22 cellular contexts compared by ENCODE assay signal in the genomic region with DNA sequence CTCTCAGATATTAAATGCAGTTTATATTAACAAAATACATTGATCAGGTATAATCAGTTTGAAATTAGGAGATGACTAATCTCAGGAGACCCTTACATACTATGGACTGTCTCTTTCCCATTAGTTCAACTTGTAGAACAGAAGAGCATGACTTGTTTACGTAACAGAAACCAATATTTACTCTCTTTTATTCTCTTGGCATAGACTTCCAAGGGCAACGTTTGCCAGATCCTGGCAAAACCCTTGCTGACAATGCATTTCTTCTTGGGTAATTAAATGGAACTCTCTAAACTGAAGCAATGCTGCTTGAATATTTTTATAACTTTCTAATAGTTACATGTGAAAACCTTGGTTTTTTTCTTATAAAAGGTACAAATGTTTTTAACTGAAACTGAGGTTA.
DNase-seq lines count a peak whose midpoint lies in the region; ATAC-seq and TF ChIP-seq lines count a peak whose summit lies in the region.
"Had no signal": no experiment of that assay in that cellular context is flagged by ENCODE, and none has a peak within 500 bp of the region (broad histone marks: within the 10 kb centered on the region; RNA-seq: fewer than 3 reads in every experiment).

No MANE protein-coding gene starts in this region.

- peak; percentile 91 for DNase-seq in LNCaP clone FGC (ENCODE audit: low read depth)
- peak; percentile 75 for DNase-seq in NCI-H345 (lab: John Stamatoyannopoulos, UW)
- DNase-seq in pons (ENCODE audit: low spot score): peak; percentile 11
- no peak for DNase-seq in stimulated activated effector memory CD8-positive, alpha-beta T cell treated with anti-CD3 and anti-CD28 coated beads, Interleukin-12 subunit alpha, Interleukin-12 subunit beta, amount 100 ng/mL, for 72 hours (ENCODE audit: low spot score in 2 of 2)
- no peak for DNase-seq in activated T-cell treated with anti-CD3 and anti-CD28 coated beads for 4 hours
- DNase-seq in CD4-positive, alpha-beta T cell: no peak
- DNase-seq: activated CD4-positive, alpha-beta T cell treated with anti-CD3 and anti-CD28 coated beads for 36 hours; activated effector memory CD4-positive, alpha-beta T cell treated with anti-CD3 and anti-CD28 coated beads, Interleukin-2, amount 50 U/mL, for 16 hours; activated naive CD8-positive, alpha-beta T cell treated with anti-CD3 and anti-CD28 coated beads for 36 hours; aorta; cortex of kidney; foreskin melanocyte; NCI-H1417 treated with DMSO at 0.1 percent for 48 hours; NCI-H82; stimulated activated CD4-positive, alpha-beta T cell treated with anti-CD3 and anti-CD28 coated beads, Interleukin-15, amount 100 ng/mL, for 24 hours; stimulated activated naive CD4-positive, alpha-beta T cell treated with Interleukin-2 at 50 U/mL for 16 hours had no signal

- no peak for ATAC-seq in stimulated activated effector memory CD8-positive, alpha-beta T cell treated with anti-CD3 and anti-CD28 coated beads, Interleukin-12 subunit alpha, Interleukin-12 subunit beta, amount 100 ng/mL, for 72 hours
- no peak for ATAC-seq in CD4-positive, alpha-beta T cell (ENCODE audit: poor library complexity)
- ATAC-seq: activated CD4-positive, alpha-beta T cell treated with anti-CD3 and anti-CD28 coated beads for 36 hours had no signal

- TF ChIP-seq CTCF in LNCaP clone FGC (IDR thresholded peaks at IDR 0.05; ENCODE audit: control insufficient read depth, extremely low read depth, insufficient read depth): no peak
- TF ChIP-seq CTCF in brain (conservative IDR thresholded peaks at IDR 0.05): no peak
- TF ChIP-seq CTCF in CD4-positive, alpha-beta T cell (IDR thresholded peaks at IDR 0.05): no peak

- H3K27ac ChIP-seq in CD4-positive, alpha-beta T cell (ENCODE audit: low read depth, low read length): no peak overlapping the region
- H3K27ac ChIP-seq: C4-2B, esophagus muscularis mucosa had no signal

- no peak overlapping the region for H3K4me3 ChIP-seq in LNCaP clone FGC (ENCODE audit: low read depth, low read length)
- H3K4me3 ChIP-seq: esophagus muscularis mucosa had no signal

- intact Hi-C loops in CD4-positive, alpha-beta T cell (cut with DNase I, micrococcal nuclease): no loop called here

- H3K27me3 Mint-ChIP-seq in brain: no peaks in the 10 kb centered on the region
- H3K27me3 Mint-ChIP-seq in CD4-positive, alpha-beta T cell: peaks cover 5% of the 10 kb centered on the region
- H3K27me3 Mint-ChIP-seq: activated naive CD8-positive, alpha-beta T cell treated with anti-CD3 and anti-CD28 coated beads for 36 hours; IgD-negative memory B cell; memory B cell had no signal

- H3K27me3 ChIP-seq in CD4-positive, alpha-beta T cell (ENCODE audit: control insufficient read depth, insufficient read depth, low read length): no peaks in the 10 kb centered on the region
- H3K27me3 ChIP-seq: esophagus muscularis mucosa had no signal

- peak overlapping the region in 2 of 5 experiments; percentile 61 to 80 for H3K27ac Mint-ChIP-seq in brain
- no peak overlapping the region for H3K27ac Mint-ChIP-seq in stimulated activated effector memory CD8-positive, alpha-beta T cell treated with anti-CD3 and anti-CD28 coated beads, Interleukin-12 subunit alpha, Interleukin-12 subunit beta, amount 100 ng/mL, for 72 hours
- H3K27ac Mint-ChIP-seq in CD4-positive, alpha-beta T cell: no peak overlapping the region
- H3K27ac Mint-ChIP-seq: activated CD4-positive, alpha-beta T cell treated with anti-CD3 and anti-CD28 coated beads for 36 hours; activated naive CD8-positive, alpha-beta T cell treated with anti-CD3 and anti-CD28 coated beads for 36 hours; IgD-negative memory B cell; memory B cell had no signal

- no peaks in the 10 kb centered on the region for H3K36me3 Mint-ChIP-seq in brain
- no peaks in the 10 kb centered on the region for H3K36me3 Mint-ChIP-seq in stimulated activated effector memory CD8-positive, alpha-beta T cell treated with anti-CD3 and anti-CD28 coated beads, Interleukin-12 subunit alpha, Interleukin-12 subunit beta, amount 100 ng/mL, for 72 hours
- no peaks in the 10 kb centered on the region for H3K36me3 Mint-ChIP-seq in CD4-positive, alpha-beta T cell (ENCODE audit: low read depth)
- H3K36me3 Mint-ChIP-seq: activated naive CD8-positive, alpha-beta T cell treated with anti-CD3 and anti-CD28 coated beads for 36 hours; IgD-negative memory B cell; memory B cell had no signal

- peaks cover 0 to 14% (median 0%) of the 10 kb centered on the region in 5 experiments for H3K9me3 Mint-ChIP-seq in brain
- peaks cover 4% of the 10 kb centered on the region for H3K9me3 Mint-ChIP-seq in stimulated activated effector memory CD8-positive, alpha-beta T cell treated with anti-CD3 and anti-CD28 coated beads, Interleukin-12 subunit alpha, Interleukin-12 subunit beta, amount 100 ng/mL, for 72 hours
- no peaks in the 10 kb centered on the region for H3K9me3 Mint-ChIP-seq in CD4-positive, alpha-beta T cell
- H3K9me3 Mint-ChIP-seq: activated naive CD8-positive, alpha-beta T cell treated with anti-CD3 and anti-CD28 coated beads for 36 hours; memory B cell had no signal

- H3K4me3 Mint-ChIP-seq in brain: peak overlapping the region in 3 of 5 experiments; percentile 30 to 68 (median 58)
- H3K4me3 Mint-ChIP-seq in stimulated activated effector memory CD8-positive, alpha-beta T cell treated with anti-CD3 and anti-CD28 coated beads, Interleukin-12 subunit alpha, Interleukin-12 subunit beta, amount 100 ng/mL, for 72 hours: no peak overlapping the region
- H3K4me3 Mint-ChIP-seq in CD4-positive, alpha-beta T cell: no peak overlapping the region
- H3K4me3 Mint-ChIP-seq: activated CD4-positive, alpha-beta T cell treated with anti-CD3 and anti-CD28 coated beads for 36 hours; activated naive CD8-positive, alpha-beta T cell treated with anti-CD3 and anti-CD28 coated beads for 36 hours; IgD-negative memory B cell; memory B cell; neural crest cell had no signal

- CTCF ChIA-PET in CD4-positive, alpha-beta T cell (lab: Charles Lee): no interaction called here

- POLR2A ChIA-PET in CD4-positive, alpha-beta T cell (lab: Charles Lee): no interaction called here

- H3K9me3 ChIP-seq in CD4-positive, alpha-beta T cell (ENCODE audit: control insufficient read depth, low read length): no peaks in the 10 kb centered on the region
- H3K9me3 ChIP-seq: esophagus muscularis mucosa had no signal

- H3K4me1 Mint-ChIP-seq in brain: peaks cover 19% of the 10 kb centered on the region
- H3K4me1 Mint-ChIP-seq in stimulated activated effector memory CD8-positive, alpha-beta T cell treated with anti-CD3 and anti-CD28 coated beads, Interleukin-12 subunit alpha, Interleukin-12 subunit beta, amount 100 ng/mL, for 72 hours: no peaks in the 10 kb centered on the region
- no peaks in the 10 kb centered on the region for H3K4me1 Mint-ChIP-seq in CD4-positive, alpha-beta T cell (ENCODE audit: low read depth)
- H3K4me1 Mint-ChIP-seq: activated CD4-positive, alpha-beta T cell treated with anti-CD3 and anti-CD28 coated beads for 36 hours; activated naive CD8-positive, alpha-beta T cell treated with anti-CD3 and anti-CD28 coated beads for 36 hours; IgD-negative memory B cell; memory B cell had no signal

Comparison
In these comparisons a context has a peak if more than half of its experiments do, and no peak if none do; other contexts are left out.
1. DNase-seq: peak in LNCaP clone FGC (single experiment), NCI-H345 (single experiment) and pons (single experiment); none in stimulated activated effector memory CD8-positive, alpha-beta T cell treated with anti-CD3 and anti-CD28 coated beads, Interleukin-12 subunit alpha, Interleukin-12 subunit beta, amount 100 ng/mL, for 72 hours (0 of 2), activated T-cell treated with anti-CD3 and anti-CD28 coated beads for 4 hours (single experiment) and CD4-positive, alpha-beta T cell (0 of 10).
2. H3K4me3 Mint-ChIP-seq: peak in brain (3 of 5); none in stimulated activated effector memory CD8-positive, alpha-beta T cell treated with anti-CD3 and anti-CD28 coated beads, Interleukin-12 subunit alpha, Interleukin-12 subunit beta, amount 100 ng/mL, for 72 hours (single experiment) and CD4-positive, alpha-beta T cell (single experiment).